In the genomic region with DNA sequence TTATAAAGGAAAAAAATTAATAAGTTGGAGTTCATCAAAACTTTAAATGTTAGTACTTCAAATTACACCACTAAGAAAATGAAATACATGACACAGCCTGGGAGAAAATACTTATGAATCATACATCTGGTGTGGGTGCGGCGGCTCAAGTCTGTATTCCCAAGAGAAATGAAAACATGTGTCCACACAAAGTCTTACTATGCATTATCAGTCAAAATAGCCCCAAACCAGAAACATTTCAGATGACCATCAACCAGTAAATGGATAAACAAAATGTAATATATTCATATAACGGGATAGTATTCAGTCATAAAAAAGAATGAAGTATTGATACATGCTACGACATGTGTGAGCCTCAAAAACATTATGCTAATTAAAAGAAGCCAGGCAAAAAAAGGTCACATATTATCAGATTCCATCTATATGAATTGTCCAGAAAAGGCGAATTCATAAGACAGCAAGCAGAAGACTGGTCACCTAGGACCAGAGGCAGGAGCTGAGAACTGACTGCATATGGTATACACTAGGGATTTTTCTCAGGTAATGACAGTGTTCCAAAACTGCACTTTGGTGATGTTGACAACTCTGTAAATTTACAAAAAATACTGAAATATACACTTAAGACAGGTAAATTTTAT, we compare ENCODE assay signal across 15 cellular contexts. TPM values are rescaled to one million over a fixed set of nuclear protein-coding genes. Genes with fewer than 3 reads are reported as not detected.
A peak's percentile ranks its signal among the peaks of the same experiment; 100 is the strongest.
DNase-seq lines count a peak whose midpoint lies in the region; ATAC-seq and TF ChIP-seq lines count a peak whose summit lies in the region.
"Had no signal": no experiment of that assay in that cellular context is flagged by ENCODE, and none has a peak within 500 bp of the region (broad histone marks: within the 10 kb centered on the region; RNA-seq: fewer than 3 reads in every experiment).

No MANE protein-coding gene starts in this region.

- no peaks in the 10 kb centered on the region for H4K20me1 ChIP-seq in GM23248 (ENCODE audit: insufficient read depth)

- no peak for TF ChIP-seq CTCF in esophagus squamous epithelium (IDR thresholded peaks at IDR 0.05)

- H3K4me2 ChIP-seq in GM23248 (ENCODE audit: unreplicated experiment), result peak overlapping the region; percentile 56

- H3K4me1 ChIP-seq in GM23248 (ENCODE audit: insufficient read depth), result peaks cover 40% of the 10 kb centered on the region
- H3K4me1 ChIP-seq in esophagus squamous epithelium, result peaks cover 6 to 53% (median 22%) of the 10 kb centered on the region in 3 donors

- H3K36me3 ChIP-seq in GM23248 (ENCODE audit: low read depth), result no peaks in the 10 kb centered on the region
- no peaks in the 10 kb centered on the region for H3K36me3 ChIP-seq in esophagus squamous epithelium

- no peaks in the 10 kb centered on the region for H3K79me2 ChIP-seq in GM23248 (ENCODE audit: insufficient read depth)

- no peaks in the 10 kb centered on the region for H3K9me2 ChIP-seq in GM23248 (ENCODE audit: insufficient read depth)

- WGBS in GM23248 (ENCODE audit: low coverage in 1 of 2, low lambda C conversion rate in 2 of 2, missing lambda C conversion rate in 2 of 2), 2 experiments, result 16 to 20% methylated on average over 5 of the region's 5 CpGs
- WGBS in esophagus squamous epithelium, 2 donors, result 35 to 41% methylated on average over 5 of the region's 5 CpGs

- H3K27me3 ChIP-seq in GM23248 (replicated peaks; ENCODE audit: insufficient read depth), result no peaks in the 10 kb centered on the region
- H3K27me3 ChIP-seq in esophagus squamous epithelium, result no peaks in the 10 kb centered on the region

- no peak for TF ChIP-seq POLR2A in esophagus squamous epithelium (IDR thresholded peaks at IDR 0.05)

- DNase-seq in GM23248 (peak; percentile 96), RKO (ENCODE audit: low spot score) (peak; percentile 63), esophagus squamous epithelium (lab: John Stamatoyannopoulos, UW) (no peak), skeletal muscle cell (ENCODE audit: low read depth) (peak; percentile 61)
- no peak for DNase-seq in activated CD4-positive, alpha-beta T cell treated with anti-CD3 and anti-CD28 coated beads for 4 hours
- DNase-seq in stimulated activated CD4-positive, alpha-beta T cell treated with anti-CD3 and anti-CD28 coated beads, Interleukin-12 subunit alpha, Interleukin-12 subunit beta, amount 100 ng/mL, for 4 hours, result no peak
- DNase-seq: NCI-H2227 treated with DMSO at 0.1 percent for 48 hours, OCI-M1, T-helper 2 cell had no signal

- H3F3A ChIP-seq in GM23248 (ENCODE audit: insufficient read depth), result peaks cover 32% of the 10 kb centered on the region

- no peaks in the 10 kb centered on the region for H3K9me3 ChIP-seq in GM23248 (ENCODE audit: low read depth)
- no peaks in the 10 kb centered on the region for H3K9me3 ChIP-seq in esophagus squamous epithelium

- H3K4me3 ChIP-seq in GM23248, result 0 out of 2 replicates have a peak overlapping the region, but pooled peaks have one; percentile 18
- H3K4me3 ChIP-seq in esophagus squamous epithelium, result no peak overlapping the region
- H3K4me3 ChIP-seq in skeletal muscle cell (ENCODE audit: low read depth, low read length), result no peak overlapping the region

- no peak overlapping the region for H2AFZ ChIP-seq in GM23248

- peak overlapping the region; percentile 28 for H3K9ac ChIP-seq in GM23248

- in situ Hi-C loops in GM23248 (cut with MboI), result no loop called here

- no peak for ATAC-seq in HG03342 (IDR thresholded peaks at IDR 0.05; ENCODE audit: unreplicated experiment)

- intact Hi-C loops in esophagus squamous epithelium (cut with DNase I), result no loop called here

- H3K27ac ChIP-seq in GM23248 (peak overlapping the region; percentile 64), esophagus squamous epithelium (peak overlapping the region in 3 of 4 donors; percentile 35 to 75 (median 63))

RNA-seq across cellular contexts. Expression of a gene that starts 5.3 kb away (rescaled TPM):
- 49.6 and 58.4 TPM in 2 replicates for total RNA-seq in GM23248 (2014; rRNA removed; shearing (Covaris generic))
- polyA plus RNA-seq in GM23248 (2016; fragmentation: Nextera tagmentation; extraction: Ambion mirVana), result 41.1 and 42.8 TPM in 2 replicates
- total RNA-seq in esophagus squamous epithelium, result 10 to 100 TPM in 3 of 4 donors, 1 to 10 TPM in 1; 9.8 to 37.2 (median 23.1) TPM

RNA-seq across cellular contexts. Expression of a gene that starts 27.1 kb away (rescaled TPM):
- total RNA-seq in GM23248 (2014; rRNA removed; shearing (Covaris generic)), result not detected in 2 replicates
- not detected in 2 replicates for polyA plus RNA-seq in GM23248 (2016; fragmentation: Nextera tagmentation; extraction: Ambion mirVana)
- total RNA-seq in esophagus squamous epithelium, result not detected
- total RNA-seq: activated CD4-positive, alpha-beta T cell treated with anti-CD3 and anti-CD28 coated beads, Interleukin-2, amount 10 ng/mL, durations not matched to agents 24 days and 14 days; activated T-helper 2 cell treated with anti-CD3 and anti-CD28 coated beads, Interferon-gamma antibody, Interleukin-2, Interleukin-4, amounts not matched to agents 10 μg/mL and 5 μg/mL and 100 μg/mL, durations not matched to agents 14 hours and 24 hours and 36 hours; endothelial cell of umbilical vein; renal cortical epithelial cell; subcutaneous adipose tissue had no signal
- polyA plus RNA-seq: endothelial cell of umbilical vein had no signal

RNA-seq across cellular contexts. Expression of a gene that starts 37.2 kb away (rescaled TPM):
- not detected in 2 replicates for total RNA-seq in GM23248 (2014; rRNA removed; shearing (Covaris generic))
- not detected in 2 replicates for polyA plus RNA-seq in GM23248 (2016; fragmentation: Nextera tagmentation; extraction: Ambion mirVana)
- not detected for total RNA-seq in esophagus squamous epithelium
- total RNA-seq: activated CD4-positive, alpha-beta T cell treated with anti-CD3 and anti-CD28 coated beads, Interleukin-2, amount 10 ng/mL, durations not matched to agents 24 days and 14 days; activated T-helper 2 cell treated with anti-CD3 and anti-CD28 coated beads, Interferon-gamma antibody, Interleukin-2, Interleukin-4, amounts not matched to agents 10 μg/mL and 5 μg/mL and 100 μg/mL, durations not matched to agents 14 hours and 24 hours and 36 hours; endothelial cell of umbilical vein; renal cortical epithelial cell; subcutaneous adipose tissue had no signal
- polyA plus RNA-seq: endothelial cell of umbilical vein had no signal

RNA-seq across cellular contexts. Expression of a gene that starts 58.6 kb away (rescaled TPM):
- total RNA-seq in GM23248 (2014; rRNA removed; shearing (Covaris generic)), result 76.6 and 83.4 TPM in 2 replicates
- polyA plus RNA-seq in GM23248 (2016; fragmentation: Nextera tagmentation; extraction: Ambion mirVana), result 98.9 and 99.6 TPM in 2 replicates
- 10 to 100 TPM; 41.7 to 73.2 (median 57.6) TPM for total RNA-seq in esophagus squamous epithelium

Comparison
In these comparisons a context has a peak if more than half of its experiments do, and no peak if none do; other contexts are left out.
1. DNase-seq: peak in GM23248 (single experiment), RKO (single experiment) and skeletal muscle cell (single experiment); none in esophagus squamous epithelium (single experiment), activated CD4-positive, alpha-beta T cell treated with anti-CD3 and anti-CD28 coated beads for 4 hours (0 of 2) and stimulated activated CD4-positive, alpha-beta T cell treated with anti-CD3 and anti-CD28 coated beads, Interleukin-12 subunit alpha, Interleukin-12 subunit beta, amount 100 ng/mL, for 4 hours (single experiment).